In genomic region chr11:19869946-19870589, GRCh38 we compare ENCODE assay signal across 16 cellular contexts.
DNase-seq lines count a peak whose midpoint lies in the region; TF ChIP-seq lines count a peak whose summit lies in the region.
"Had no signal": no experiment of that assay in that cellular context is flagged by ENCODE, and none has a peak within 500 bp of the region (broad histone marks: within the 10 kb centered on the region; RNA-seq: fewer than 3 reads in every experiment).

No MANE protein-coding gene starts in this region.

- peak; percentile 31 for DNase-seq in NCI-H2107 treated with DMSO at 0.1 percent for 48 hours (lab: John Stamatoyannopoulos, UW; ENCODE audit: unreplicated experiment)
- DNase-seq in NCI-H2107 (lab: John Stamatoyannopoulos, UW) = no peak
- peak; percentile 16 for DNase-seq in NCI-H1105 treated with DMSO at 0.1 percent for 48 hours (lab: John Stamatoyannopoulos, UW)
- peak; percentile 33 for DNase-seq in astrocyte of the hippocampus (ENCODE audit: low read depth, low spot score)
- no peak for DNase-seq in RWPE1 (ENCODE audit: low spot score)
- no peak for DNase-seq in ovary
- DNase-seq in NCI-H774 (lab: John Stamatoyannopoulos, UW) = no peak
- DNase-seq: CD8-positive, alpha-beta T cell; GF-D8; KG1; NCI-H1048; NCI-H524; NK-92 treated with Interleukin-12 subunit alpha and Interleukin-12 subunit beta, amount 100 ng/mL, for 24 hours had no signal

- TF ChIP-seq CTCF in RWPE1 (conservative IDR thresholded peaks at IDR 0.05; ENCODE audit: low read depth) = no peak
- no peak for TF ChIP-seq CTCF in ovary (IDR thresholded peaks at IDR 0.05)

- H3K27me3 ChIP-seq in layer of hippocampus (ENCODE audit: control insufficient read depth, insufficient read depth, low read length) = no peaks in the 10 kb centered on the region
- H3K27me3 ChIP-seq in ovary = no peaks in the 10 kb centered on the region
- H3K27me3 ChIP-seq: BLaER1 had no signal

- H3K4me3 ChIP-seq in ovary = no peak overlapping the region
- H3K4me3 ChIP-seq: BLaER1, HAP-1 had no signal

- H3K27ac ChIP-seq in layer of hippocampus (ENCODE audit: low read depth, low read length) = peak overlapping the region; percentile 12
- H3K27ac ChIP-seq in RWPE1 = no peak overlapping the region
- no peak overlapping the region for H3K27ac ChIP-seq in ovary
- H3K27ac ChIP-seq: BLaER1 had no signal

- no peak for TF ChIP-seq EP300 in ovary (IDR thresholded peaks at IDR 0.05)

- H3K9me3 ChIP-seq in ovary = no peaks in the 10 kb centered on the region
- H3K9me3 ChIP-seq: BLaER1, HAP-1 had no signal

- no peak for TF ChIP-seq POLR2A in ovary (IDR thresholded peaks at IDR 0.05)

- H3K36me3 ChIP-seq in ovary = no peaks in the 10 kb centered on the region
- H3K36me3 ChIP-seq: BLaER1, HAP-1 had no signal

- CTCF ChIA-PET in RWPE1 (lab: Yijun Ruan, JAX) = no interaction called here

- peaks cover 2% of the 10 kb centered on the region for H3K4me1 ChIP-seq in ovary (ENCODE audit: insufficient read depth)
- H3K4me1 ChIP-seq: BLaER1, HAP-1 had no signal

- intact Hi-C loops in ovary (cut with DNase I) = no loop called here

- 72 to 76% (median 72%) methylated on average over 9 of the region's 9 CpGs for WGBS in ovary, 3 donors

- POLR2A ChIA-PET in RWPE1 (lab: Yijun Ruan, JAX; ENCODE audit: low non-redundant PET) = no interaction called here

Comparison
In these comparisons a context has a peak if more than half of its experiments do, and no peak if none do; other contexts are left out.
1. DNase-seq: peak in NCI-H2107 treated with DMSO at 0.1 percent for 48 hours (single experiment), NCI-H1105 treated with DMSO at 0.1 percent for 48 hours (single experiment) and astrocyte of the hippocampus (single experiment); none in NCI-H2107 (single experiment), RWPE1 (single experiment), ovary (0 of 5) and NCI-H774 (single experiment).